34 cellular contexts compared by ENCODE assay signal in genomic region chr1:41502912-41503311, GRCh38. TPM values are rescaled to one million over a fixed set of nuclear protein-coding genes. Genes with fewer than 3 reads are reported as not detected.
DNase-seq lines count a peak whose midpoint lies in the region; ATAC-seq, FAIRE-seq and TF ChIP-seq lines count a peak whose summit lies in the region.
"Had no signal": no experiment of that assay in that cellular context is flagged by ENCODE, and none has a peak within 500 bp of the region (broad histone marks: within the 10 kb centered on the region; RNA-seq: fewer than 3 reads in every experiment).

No MANE protein-coding gene starts in this region.

- no peaks in the 10 kb centered on the region for H3K27me3 ChIP-seq in tibial nerve
- H3K27me3 ChIP-seq: BE2C, pancreas had no signal

- 46 to 88% methylated on average over 5 of the region's 5 CpGs for WGBS in tibial nerve, 2 donors

- ATAC-seq in Right ventricle myocardium inferior (peak; percentile 32), left ventricle myocardium superior (peak; percentile 17), GM21717 (IDR thresholded peaks at IDR 0.05; ENCODE audit: unreplicated experiment) (no peak)
- ATAC-seq: esophagus mucosa, pancreas, sciatic nerve had no signal

- FAIRE-seq in urothelium cell line (lab: Jason Lieb, UNC): peak; percentile 72
- FAIRE-seq: pancreas had no signal

- H3K4me3 ChIP-seq in tibial nerve: no peak overlapping the region
- H3K4me3 ChIP-seq: pancreas, thoracic aorta had no signal

- no peak for TF ChIP-seq EP300 in tibial nerve (IDR thresholded peaks at IDR 0.05)

- no peaks in the 10 kb centered on the region for H3K9me3 Mint-ChIP-seq in nephron progenitor cell
- H3K9me3 Mint-ChIP-seq in CD14-positive monocyte: no peaks in the 10 kb centered on the region
- H3K9me3 Mint-ChIP-seq: activated naive CD8-positive, alpha-beta T cell treated with anti-CD3 and anti-CD28 coated beads for 36 hours; central memory CD8-positive, alpha-beta T cell; dendritic cell treated with granulocyte-macrophage colony-stimulating factor and Interleukin-4, amounts not matched to agents 40 ng/mL and 50 ng/mL, for 4 days; endodermal cell; H9; stimulated activated naive CD8-positive, alpha-beta T cell treated with anti-CD3 and anti-CD28 coated beads, Interleukin-15, Interleukin-2, amounts not matched to agents 100 ng/mL and 50 ng/mL, for 24 hours had no signal

- no peak for TF ChIP-seq CTCF in nephron progenitor cell (IDR thresholded peaks at IDR 0.05)
- TF ChIP-seq CTCF in tibial nerve (IDR thresholded peaks at IDR 0.05): no peak
- TF ChIP-seq CTCF in CD14-positive monocyte (IDR thresholded peaks at IDR 0.05): no peak

- H3K4me1 ChIP-seq in tibial nerve: peaks cover 0 to 28% (median 7%) of the 10 kb centered on the region in 4 donors

- H3K4me1 Mint-ChIP-seq in nephron progenitor cell (peaks cover 55% of the 10 kb centered on the region), CD14-positive monocyte (no peaks in the 10 kb centered on the region)

- H3K27ac ChIP-seq in tibial nerve: no peak overlapping the region

- no peak for TF ChIP-seq POLR2A in tibial nerve (IDR thresholded peaks at IDR 0.05)

- no peaks in the 10 kb centered on the region for H3K36me3 ChIP-seq in tibial nerve
- H3K36me3 ChIP-seq: BE2C, pancreas, thoracic aorta had no signal

- H3K27ac Mint-ChIP-seq in nephron progenitor cell (no peak overlapping the region), CD14-positive monocyte (no peak overlapping the region)
- H3K27ac Mint-ChIP-seq: activated naive CD8-positive, alpha-beta T cell treated with anti-CD3 and anti-CD28 coated beads for 36 hours; dendritic cell treated with granulocyte-macrophage colony-stimulating factor and Interleukin-4, amounts not matched to agents 40 ng/mL and 50 ng/mL, for 4 days; H9; stimulated activated naive CD8-positive, alpha-beta T cell treated with anti-CD3 and anti-CD28 coated beads, Interleukin-15, Interleukin-2, amounts not matched to agents 100 ng/mL and 50 ng/mL, for 24 hours had no signal

- H3K9me3 ChIP-seq in tibial nerve: no peaks in the 10 kb centered on the region
- H3K9me3 ChIP-seq: BE2C, pancreas, thoracic aorta had no signal

- DNase-seq in Right ventricle myocardium inferior (ENCODE audit: missing footprints) (peak; percentile 75), cardiac septum (ENCODE audit: low spot score) (no peak), left ventricle myocardium superior (peak; percentile 62), nephron progenitor cell (peak; percentile 62), urothelium cell line (ENCODE audit: low spot score) (no peak), tibial nerve (ENCODE audit: low spot score in 2 of 2) (no peak), CD14-positive monocyte (ENCODE audit: low spot score) (no peak)
- DNase-seq: activated CD4-positive, alpha-beta T cell treated with anti-CD3 and anti-CD28 coated beads for 4 hours; activated naive CD8-positive, alpha-beta T cell treated with anti-CD3 and anti-CD28 coated beads for 36 hours; activated T-cell treated with anti-CD3 and anti-CD28 coated beads for 4 hours; aorta; BE2C; DMS79; endodermal cell; foreskin fibroblast; GDM1; H9; NCI-H1105 treated with DMSO at 0.1 percent for 48 hours; NCI-H2029; NCI-H2227 treated with DMSO at 0.1 percent for 48 hours; NCI-H69; RPMI8226; stimulated activated CD4-positive, alpha-beta T cell treated with anti-CD3 and anti-CD28 coated beads, Interleukin-15, amount 100 ng/mL, for 24 hours had no signal

- H3K4me3 Mint-ChIP-seq in nephron progenitor cell: no peak overlapping the region
- H3K4me3 Mint-ChIP-seq in CD14-positive monocyte: no peak overlapping the region
- H3K4me3 Mint-ChIP-seq: activated naive CD8-positive, alpha-beta T cell treated with anti-CD3 and anti-CD28 coated beads for 36 hours; central memory CD8-positive, alpha-beta T cell; dendritic cell treated with granulocyte-macrophage colony-stimulating factor and Interleukin-4, amounts not matched to agents 40 ng/mL and 50 ng/mL, for 4 days; endodermal cell; H9; stimulated activated naive CD8-positive, alpha-beta T cell treated with anti-CD3 and anti-CD28 coated beads, Interleukin-15, Interleukin-2, amounts not matched to agents 100 ng/mL and 50 ng/mL, for 24 hours had no signal

- H3K27me3 Mint-ChIP-seq in nephron progenitor cell (ENCODE audit: low read depth, poor library complexity) (peaks cover 18% of the 10 kb centered on the region), CD14-positive monocyte (ENCODE audit: low read depth in 3 of 3) (peaks cover 0 to 2% (median 0%) of the 10 kb centered on the region in 3 donors)
- H3K27me3 Mint-ChIP-seq: activated naive CD8-positive, alpha-beta T cell treated with anti-CD3 and anti-CD28 coated beads for 36 hours; central memory CD8-positive, alpha-beta T cell; dendritic cell treated with granulocyte-macrophage colony-stimulating factor and Interleukin-4, amounts not matched to agents 40 ng/mL and 50 ng/mL, for 4 days; stimulated activated naive CD8-positive, alpha-beta T cell treated with anti-CD3 and anti-CD28 coated beads, Interleukin-15, Interleukin-2, amounts not matched to agents 100 ng/mL and 50 ng/mL, for 24 hours had no signal

- H3K36me3 Mint-ChIP-seq in nephron progenitor cell (ENCODE audit: low read depth) (no peaks in the 10 kb centered on the region), CD14-positive monocyte (no peaks in the 10 kb centered on the region)
- H3K36me3 Mint-ChIP-seq: activated naive CD8-positive, alpha-beta T cell treated with anti-CD3 and anti-CD28 coated beads for 36 hours had no signal

- intact Hi-C loops in Right ventricle myocardium inferior (cut with DNase I) (no loop called here), cardiac septum (cut with DNase I) (no loop called here), left ventricle myocardium superior (cut with micrococcal nuclease) (no loop called here), CD14-positive monocyte (cut with micrococcal nuclease) (no loop called here)

RNA-seq across cellular contexts. Expression of gene EDN2, which starts 18.4 kb away (rescaled TPM):
- total RNA-seq in Right ventricle myocardium inferior: not detected
- 1.1 TPM for total RNA-seq in cardiac septum
- total RNA-seq in left ventricle myocardium superior: 0.27 TPM
- 1 to 10 TPM in 1 of 4 donors, under 1 TPM in 1, not detected in 2; 0.78 to 3.1 TPM for total RNA-seq in tibial nerve
- polyA plus RNA-seq in CD14-positive monocyte: not detected
- total RNA-seq: activated naive CD8-positive, alpha-beta T cell treated with anti-CD3 and anti-CD28 coated beads for 36 hours; endodermal cell; liver; sciatic nerve; T-helper 2 cell treated with Interferon-gamma antibody and Interleukin-4, amounts not matched to agents 100 ng/mL and 5 ng/mL, for 36 hours; thoracic aorta had no signal
- polyA plus RNA-seq: neural cell had no signal

Comparison
In these comparisons a context has a peak if more than half of its experiments do, and no peak if none do; other contexts are left out.
1. DNase-seq: peak in Right ventricle myocardium inferior (single experiment), left ventricle myocardium superior (single experiment) and nephron progenitor cell (single experiment); none in cardiac septum (single experiment), urothelium cell line (single experiment), tibial nerve (0 of 2) and CD14-positive monocyte (single experiment).